14 cellular contexts compared by ENCODE assay signal in genomic region chr12:82593143-82593542, GRCh38.
DNase-seq lines count a peak whose midpoint lies in the region; ATAC-seq and TF ChIP-seq lines count a peak whose summit lies in the region.
"Had no signal": no experiment of that assay in that cellular context is flagged by ENCODE, and none has a peak within 500 bp of the region (broad histone marks: within the 10 kb centered on the region; RNA-seq: fewer than 3 reads in every experiment).

No MANE protein-coding gene starts in this region.

- H3K4me1 ChIP-seq in effector memory CD4-positive, alpha-beta T cell (ENCODE audit: control insufficient read depth, insufficient read depth, low read length, poor library complexity, severe bottlenecking), result no peaks in the 10 kb centered on the region

- intact Hi-C loops in natural killer cell (cut with micrococcal nuclease), result no loop called here

- ATAC-seq in GM18870 (IDR thresholded peaks at IDR 0.05; ENCODE audit: unreplicated experiment) (peak; percentile 76), GM21529 (IDR thresholded peaks at IDR 0.05; ENCODE audit: unreplicated experiment) (peak; percentile 53), HG03060 (IDR thresholded peaks at IDR 0.05; ENCODE audit: low read depth, unreplicated experiment) (peak; percentile 51), natural killer cell (no peak)
- ATAC-seq: stimulated activated naive CD8-positive, alpha-beta T cell treated with anti-CD3 and anti-CD28 coated beads, Interleukin-15, Interleukin-2, amounts not matched to agents 100 U/mL and 50 U/mL, for 24 hours had no signal

- no peaks in the 10 kb centered on the region for H3K27me3 Mint-ChIP-seq in natural killer cell (ENCODE audit: low read depth in 2 of 2)

- H3K27me3 ChIP-seq in effector memory CD4-positive, alpha-beta T cell (replicated peaks; ENCODE audit: control insufficient read depth, insufficient read depth, low read length, poor library complexity, severe bottlenecking), result no peaks in the 10 kb centered on the region

- H3K27ac ChIP-seq in effector memory CD4-positive, alpha-beta T cell (ENCODE audit: insufficient read depth, low read length, poor library complexity, severe bottlenecking), result no peak overlapping the region

- no peak overlapping the region for H3K27ac Mint-ChIP-seq in natural killer cell
- H3K27ac Mint-ChIP-seq: mesothelial cell of epicardium had no signal

- H3K36me3 Mint-ChIP-seq in natural killer cell, result peaks cover under 1% of the 10 kb centered on the region
- H3K36me3 Mint-ChIP-seq: mesothelial cell of epicardium had no signal

- no peaks in the 10 kb centered on the region for H3K4me1 Mint-ChIP-seq in natural killer cell

- TF ChIP-seq CTCF in natural killer cell (IDR thresholded peaks at IDR 0.05), result no peak

- DNase-seq in NCI-H69 (lab: John Stamatoyannopoulos, UW) (peak; percentile 8), natural killer cell (no peak), NOMO-1 (lab: John Stamatoyannopoulos, UW; ENCODE audit: unreplicated experiment in 2 of 2) (no peak), NCI-H82 treated with DMSO at 0.1 percent for 48 hours (lab: John Stamatoyannopoulos, UW; ENCODE audit: unreplicated experiment) (no peak)
- no peak for DNase-seq in effector memory CD4-positive, alpha-beta T cell
- DNase-seq: activated gamma-delta T cell treated with Interleukin-2 at 50 U/mL for 16 hours; GOT3; OCI-M1; stimulated activated CD4-positive, alpha-beta T cell treated with anti-CD3 and anti-CD28 coated beads, Interleukin-4, amount 100 ng/mL, for 1 hour; stimulated activated naive CD8-positive, alpha-beta T cell treated with anti-CD3 and anti-CD28 coated beads, Interleukin-15, Interleukin-2, amounts not matched to agents 100 U/mL and 50 U/mL, for 24 hours had no signal

- no peak overlapping the region for H3K4me3 ChIP-seq in effector memory CD4-positive, alpha-beta T cell (ENCODE audit: insufficient read depth, low read depth, low read length, poor library complexity, severe bottlenecking)

- no peaks in the 10 kb centered on the region for H3K36me3 ChIP-seq in effector memory CD4-positive, alpha-beta T cell (ENCODE audit: control insufficient read depth, insufficient read depth, low read length)

- no peak overlapping the region for H3K4me3 Mint-ChIP-seq in natural killer cell
- H3K4me3 Mint-ChIP-seq: mesothelial cell of epicardium had no signal

- H3K9me3 Mint-ChIP-seq in natural killer cell, result peaks cover 7 to 27% of the 10 kb centered on the region in 2 donors

- no peaks in the 10 kb centered on the region for H3K9me3 ChIP-seq in effector memory CD4-positive, alpha-beta T cell (ENCODE audit: control insufficient read depth, low read length)

Comparison
In these comparisons a context has a peak if more than half of its experiments do, and no peak if none do; other contexts are left out.
1. ATAC-seq: peak in GM18870 (single experiment), GM21529 (single experiment) and HG03060 (single experiment); none in natural killer cell (0 of 3).